22 cellular contexts compared by ENCODE assay signal in genomic region chr14:102565959-102566358, GRCh38. TPM values are rescaled to one million over a fixed set of nuclear protein-coding genes. Genes with fewer than 3 reads are reported as not detected.
DNase-seq lines count a peak whose midpoint lies in the region; ATAC-seq and TF ChIP-seq lines count a peak whose summit lies in the region.
"Had no signal": no experiment of that assay in that cellular context is flagged by ENCODE, and none has a peak within 500 bp of the region (broad histone marks: within the 10 kb centered on the region; RNA-seq: fewer than 3 reads in every experiment).

No MANE protein-coding gene starts in this region.

- POLR2A ChIA-PET in activated B cell treated with CpG ODN at 0.5 μM for 24 hours (lab: Charles Lee): interaction anchor here (0.6 to 2.0 kb wide), 7 partner anchors 7 to 254 kb away, joined by 3 to 14 read pairs (median 5); no protein-coding TSS in a partner anchor

- H3K27me3 Mint-ChIP-seq in natural killer cell treated with Interleukin-12 subunit alpha and Interleukin-12 subunit beta and Interleukin-15 and Interleukin-18, amount 100 ng/mL, for 72 hours: no peaks in the 10 kb centered on the region
- H3K27me3 Mint-ChIP-seq in natural killer cell (ENCODE audit: low read depth in 2 of 2) (peaks cover 0 to 3% of the 10 kb centered on the region in 2 donors), activated B cell treated with CpG ODN at 0.5 μM for 24 hours (no peaks in the 10 kb centered on the region)
- H3K27me3 Mint-ChIP-seq: activated CD8-positive, alpha-beta memory T cell treated with anti-CD3 and anti-CD28 coated beads, Interleukin-2, amount 10 ng/mL, durations not matched to agents 7 days and 5 days; activated naive CD4-positive, alpha-beta T cell treated with anti-CD3 and anti-CD28 coated beads, Interleukin-2, amount 50 U/mL, for 24 hours; type B pancreatic cell had no signal

- H3K9me3 Mint-ChIP-seq in natural killer cell treated with Interleukin-12 subunit alpha and Interleukin-12 subunit beta and Interleukin-15 and Interleukin-18, amount 100 ng/mL, for 72 hours: no peaks in the 10 kb centered on the region
- H3K9me3 Mint-ChIP-seq in natural killer cell (no peaks in the 10 kb centered on the region), activated B cell treated with CpG ODN at 0.5 μM for 24 hours (no peaks in the 10 kb centered on the region)
- H3K9me3 Mint-ChIP-seq: activated naive CD4-positive, alpha-beta T cell treated with anti-CD3 and anti-CD28 coated beads, Interleukin-2, amount 50 U/mL, for 24 hours; type B pancreatic cell had no signal

- CTCF ChIA-PET in activated B cell treated with CpG ODN at 0.5 μM for 24 hours (lab: Charles Lee): interaction anchor here (1.2 kb wide), 1 partner anchor 41 kb away, joined by 4 read pairs; no protein-coding TSS in a partner anchor

- peaks cover 14 to 16% of the 10 kb centered on the region in 2 donors for H3K4me1 Mint-ChIP-seq in natural killer cell treated with Interleukin-12 subunit alpha and Interleukin-12 subunit beta and Interleukin-15 and Interleukin-18, amount 100 ng/mL, for 72 hours (ENCODE audit: low read depth in 2 of 2)
- H3K4me1 Mint-ChIP-seq in natural killer cell (peaks cover 6 to 7% of the 10 kb centered on the region in 2 donors), activated B cell treated with CpG ODN at 0.5 μM for 24 hours (peaks cover 34% of the 10 kb centered on the region)

- intact Hi-C loops in natural killer cell (cut with micrococcal nuclease): no loop called here
- intact Hi-C loops in activated B cell treated with CpG ODN at 0.5 μM for 24 hours (cut with micrococcal nuclease): loop anchor here (1.0 kb wide), 3 partner anchors 11 to 42 kb away; no protein-coding TSS in a partner anchor
- intact Hi-C loops in posterior cingulate gyrus (cut with DNase I): no loop called here

- no peak for ATAC-seq in natural killer cell treated with Interleukin-12 subunit alpha and Interleukin-12 subunit beta and Interleukin-15 and Interleukin-18, amount 100 ng/mL, for 72 hours
- ATAC-seq in natural killer cell (no peak), HG03354 (IDR thresholded peaks at IDR 0.05; ENCODE audit: poor library complexity, severe bottlenecking, unreplicated experiment) (peak; percentile 34), activated B cell treated with CpG ODN at 0.5 μM for 24 hours (ENCODE audit: low read depth) (peak; percentile 23)
- ATAC-seq: activated CD8-positive, alpha-beta memory T cell treated with anti-CD3 and anti-CD28 coated beads, Interleukin-2, amount 10 ng/mL, durations not matched to agents 7 days and 5 days; GM23338; left colon; psoas muscle had no signal

- H3K4me3 Mint-ChIP-seq in natural killer cell treated with Interleukin-12 subunit alpha and Interleukin-12 subunit beta and Interleukin-15 and Interleukin-18, amount 100 ng/mL, for 72 hours: peak overlapping the region; percentile 40
- no peak overlapping the region for H3K4me3 Mint-ChIP-seq in natural killer cell
- peak overlapping the region; percentile 12 for H3K4me3 Mint-ChIP-seq in activated B cell treated with CpG ODN at 0.5 μM for 24 hours
- H3K4me3 Mint-ChIP-seq: activated CD8-positive, alpha-beta memory T cell treated with anti-CD3 and anti-CD28 coated beads, Interleukin-2, amount 10 ng/mL, durations not matched to agents 7 days and 5 days; activated naive CD4-positive, alpha-beta T cell treated with anti-CD3 and anti-CD28 coated beads, Interleukin-2, amount 50 U/mL, for 24 hours; endodermal cell; GM23338; type B pancreatic cell had no signal

- peak overlapping the region in 1 of 2 donors; percentile 69 for H3K27ac Mint-ChIP-seq in natural killer cell treated with Interleukin-12 subunit alpha and Interleukin-12 subunit beta and Interleukin-15 and Interleukin-18, amount 100 ng/mL, for 72 hours
- H3K27ac Mint-ChIP-seq in natural killer cell (no peak overlapping the region), activated B cell treated with CpG ODN at 0.5 μM for 24 hours (peak overlapping the region; percentile 65)
- H3K27ac Mint-ChIP-seq: activated CD8-positive, alpha-beta memory T cell treated with anti-CD3 and anti-CD28 coated beads, Interleukin-2, amount 10 ng/mL, durations not matched to agents 7 days and 5 days; activated naive CD4-positive, alpha-beta T cell treated with anti-CD3 and anti-CD28 coated beads, Interleukin-2, amount 50 U/mL, for 24 hours; endodermal cell; GM23338; type B pancreatic cell had no signal

- no peak for DNase-seq in natural killer cell treated with Interleukin-12 subunit alpha and Interleukin-12 subunit beta and Interleukin-15 and Interleukin-18, amount 100 ng/mL, for 72 hours (ENCODE audit: low spot score)
- DNase-seq in natural killer cell (no peak), activated B cell treated with CpG ODN at 0.5 μM for 24 hours (no peak), NCI-H524 (lab: John Stamatoyannopoulos, UW) (no peak), posterior cingulate gyrus (no peak), NCI-H1048 (lab: John Stamatoyannopoulos, UW) (no peak)
- no peak for DNase-seq in activated CD4-positive, CD25-positive, alpha-beta regulatory T cell treated with anti-CD3 and anti-CD28 coated beads, Interleukin-2, amount 50 U/mL, for 72 hours
- DNase-seq: activated CD4-positive, alpha-beta T cell treated with anti-CD3 and anti-CD28 coated beads, Interleukin-2, amount 50 U/mL, for 1 hour; activated CD8-positive, alpha-beta memory T cell treated with anti-CD3 and anti-CD28 coated beads, Interleukin-2, amount 10 ng/mL, durations not matched to agents 7 days and 5 days; COR-L47; endodermal cell; esophagus squamous epithelium; IMR-90; left colon; NCI-H1417; NCI-H2081; NCI-H510A treated with DMSO at 0.1 percent for 48 hours; psoas muscle had no signal

- no peak for TF ChIP-seq CTCF in natural killer cell (IDR thresholded peaks at IDR 0.05)
- no peak for TF ChIP-seq CTCF in activated B cell treated with CpG ODN at 0.5 μM for 24 hours (IDR thresholded peaks at IDR 0.05)

- H3K36me3 Mint-ChIP-seq in natural killer cell treated with Interleukin-12 subunit alpha and Interleukin-12 subunit beta and Interleukin-15 and Interleukin-18, amount 100 ng/mL, for 72 hours: no peaks in the 10 kb centered on the region
- H3K36me3 Mint-ChIP-seq in natural killer cell: no peaks in the 10 kb centered on the region
- H3K36me3 Mint-ChIP-seq in activated B cell treated with CpG ODN at 0.5 μM for 24 hours (ENCODE audit: low read depth): no peaks in the 10 kb centered on the region
- H3K36me3 Mint-ChIP-seq: activated CD8-positive, alpha-beta memory T cell treated with anti-CD3 and anti-CD28 coated beads, Interleukin-2, amount 10 ng/mL, durations not matched to agents 7 days and 5 days; activated naive CD4-positive, alpha-beta T cell treated with anti-CD3 and anti-CD28 coated beads, Interleukin-2, amount 50 U/mL, for 24 hours; type B pancreatic cell had no signal

RNA-seq across cellular contexts. Expression of gene RCOR1, which starts 26.5 kb away (rescaled TPM):
- 10 to 100 TPM; 17.1 to 17.5 TPM for total RNA-seq in natural killer cell treated with Interleukin-12 subunit alpha and Interleukin-12 subunit beta and Interleukin-15 and Interleukin-18, amount 100 ng/mL, for 72 hours
- total RNA-seq in natural killer cell (10 to 100 TPM; 20.3 to 36.5 (median 21.8) TPM), activated B cell treated with CpG ODN at 0.5 μM for 24 hours (21.0 and 23.0 TPM in 2 replicates)

RNA-seq across cellular contexts. Expression of gene ANKRD9, which starts 56.4 kb away (rescaled TPM):
- total RNA-seq in natural killer cell treated with Interleukin-12 subunit alpha and Interleukin-12 subunit beta and Interleukin-15 and Interleukin-18, amount 100 ng/mL, for 72 hours: 10 to 100 TPM in 1 of 2 donors, 1 to 10 TPM in 1; 7.9 to 12.7 TPM
- 10 to 100 TPM in 1 of 3 donors, 1 to 10 TPM in 2; 4.0 to 11.0 (median 9.6) TPM for total RNA-seq in natural killer cell
- total RNA-seq in activated B cell treated with CpG ODN at 0.5 μM for 24 hours: 1.4 and 1.8 TPM in 2 replicates

Comparison
In these comparisons a context has a peak if more than half of its experiments do, and no peak if none do; other contexts are left out.
1. ATAC-seq: peak in HG03354 (single experiment) and activated B cell treated with CpG ODN at 0.5 μM for 24 hours (single experiment); none in natural killer cell treated with Interleukin-12 subunit alpha and Interleukin-12 subunit beta and Interleukin-15 and Interleukin-18, amount 100 ng/mL, for 72 hours (0 of 2) and natural killer cell (0 of 3).